ENCODE assay signal across 16 cellular contexts in genomic region chr3:5299146-5299545, GRCh38.
A peak's percentile ranks its signal among the peaks of the same experiment; 100 is the strongest.
DNase-seq lines count a peak whose midpoint lies in the region; ATAC-seq and TF ChIP-seq lines count a peak whose summit lies in the region.
"Had no signal": no experiment of that assay in that cellular context is flagged by ENCODE, and none has a peak within 500 bp of the region (broad histone marks: within the 10 kb centered on the region; RNA-seq: fewer than 3 reads in every experiment).

No MANE protein-coding gene starts in this region.

- H3K36me3 ChIP-seq in SK-N-SH (replicated peaks in 1 of 2; ENCODE audit: control insufficient read depth in 1 of 2, insufficient read depth in 2 of 2, low read length in 1 of 2) (no peaks in the 10 kb centered on the region), Karpas-422 (ENCODE audit: insufficient read depth, low read length) (no peaks in the 10 kb centered on the region), Peyer's patch (no peaks in the 10 kb centered on the region)
- H3K36me3 ChIP-seq: BLaER1 treated with 17β-estradiol and CSF1 and Interleukin-3, amounts not matched to agents 10 nM and 100 nM had no signal

- no peak for ATAC-seq in SK-N-SH treated with all-trans-retinoic acid at 6 μM for 48 hours
- ATAC-seq: CD8-positive, alpha-beta T cell; HepG2 had no signal

- H2AFZ ChIP-seq in SK-N-SH (ENCODE audit: low read depth), result peak overlapping the region; percentile 50; the same call in 1 of the 2 replicates
- H2AFZ ChIP-seq in Karpas-422 (ENCODE audit: low read length), result no peak overlapping the region
- H2AFZ ChIP-seq: GM23248 had no signal

- CTCF ChIA-PET in SK-N-SH (lab: Yijun Ruan, JAX), result no interaction called here
- CTCF ChIA-PET in activated naive CD4-positive, alpha-beta T cell treated with anti-CD3 and anti-CD28 coated beads for 36 hours (lab: Charles Lee), result interaction anchor here (0.5 kb wide), 1 partner anchor 62 kb away, joined by 3 read pairs; no protein-coding TSS in a partner anchor

- no peak overlapping the region for H3K4me3 Mint-ChIP-seq in activated naive CD4-positive, alpha-beta T cell treated with anti-CD3 and anti-CD28 coated beads for 36 hours
- H3K4me3 Mint-ChIP-seq: B cell; CD8-positive, alpha-beta T cell; IgD-negative memory B cell had no signal

- H3K27me3 Mint-ChIP-seq in activated naive CD4-positive, alpha-beta T cell treated with anti-CD3 and anti-CD28 coated beads for 36 hours (ENCODE audit: low read depth), result no peaks in the 10 kb centered on the region
- H3K27me3 Mint-ChIP-seq: B cell, IgD-negative memory B cell had no signal

- H3K9ac ChIP-seq in SK-N-SH (no peak overlapping the region), Karpas-422 (ENCODE audit: low read length) (no peak overlapping the region)
- H3K9ac ChIP-seq: BLaER1 treated with 17β-estradiol and CSF1 and Interleukin-3, amounts not matched to agents 10 nM and 100 nM; GM23248 had no signal

- no peak for TF ChIP-seq EP300 in SK-N-SH (IDR thresholded peaks at IDR 0.05; ENCODE audit: borderline replicate concordance in 1 of 2, low read depth in 1 of 2, low read length in 1 of 2)

- H3K9me3 ChIP-seq in SK-N-SH, result no peaks in the 10 kb centered on the region
- no peaks in the 10 kb centered on the region for H3K9me3 ChIP-seq in Karpas-422 (ENCODE audit: low read length)
- H3K9me3 ChIP-seq in Peyer's patch, result no peaks in the 10 kb centered on the region
- H3K9me3 ChIP-seq: BLaER1 treated with 17β-estradiol and CSF1 and Interleukin-3, amounts not matched to agents 10 nM and 100 nM had no signal

- H3K4me1 Mint-ChIP-seq in activated naive CD4-positive, alpha-beta T cell treated with anti-CD3 and anti-CD28 coated beads for 36 hours (ENCODE audit: low read depth), result peaks cover 6% of the 10 kb centered on the region

- H4K20me1 ChIP-seq in SK-N-SH (ENCODE audit: insufficient read depth), result no peaks in the 10 kb centered on the region
- H4K20me1 ChIP-seq in Karpas-422 (ENCODE audit: insufficient read depth, low read depth, low read length), result no peaks in the 10 kb centered on the region
- H4K20me1 ChIP-seq: BLaER1 treated with 17β-estradiol and CSF1 and Interleukin-3, amounts not matched to agents 10 nM and 100 nM had no signal

- peaks cover 7% of the 10 kb centered on the region for H3F3A ChIP-seq in SK-N-SH (replicated peaks; ENCODE audit: insufficient read depth)

- 42% methylated on average over 3 of the region's 3 CpGs for WGBS in SK-N-SH (ENCODE audit: low lambda C conversion rate)

- no peak overlapping the region for H3K27ac Mint-ChIP-seq in activated naive CD4-positive, alpha-beta T cell treated with anti-CD3 and anti-CD28 coated beads for 36 hours
- H3K27ac Mint-ChIP-seq: B cell; CD8-positive, alpha-beta T cell; IgD-negative memory B cell had no signal

- intact Hi-C loops in activated naive CD4-positive, alpha-beta T cell treated with anti-CD3 and anti-CD28 coated beads for 36 hours (cut with micrococcal nuclease), result loop anchor here (2.0 kb wide), 1 partner anchor 72 kb away; no protein-coding TSS in a partner anchor

- no peaks in the 10 kb centered on the region for H3K4me1 ChIP-seq in SK-N-SH (ENCODE audit: control insufficient read depth in 1 of 2, insufficient read depth in 2 of 2, low read depth in 1 of 2, low read length in 1 of 2)
- H3K4me1 ChIP-seq in Karpas-422 (ENCODE audit: low read length), result peaks cover 20% of the 10 kb centered on the region
- peaks cover 0 to 3% (median 0%) of the 10 kb centered on the region in 4 donors for H3K4me1 ChIP-seq in Peyer's patch

- no peaks in the 10 kb centered on the region for H3K36me3 Mint-ChIP-seq in activated naive CD4-positive, alpha-beta T cell treated with anti-CD3 and anti-CD28 coated beads for 36 hours (ENCODE audit: low read depth)
- H3K36me3 Mint-ChIP-seq: CD8-positive, alpha-beta T cell had no signal

- H3K4me2 ChIP-seq in SK-N-SH (no peak overlapping the region), Karpas-422 (ENCODE audit: low read depth, low read length, poor library complexity, severe bottlenecking) (peak overlapping the region; percentile 11)

- H3K4me3 ChIP-seq in SK-N-SH (ENCODE audit: low read depth in 2 of 2, low read length in 1 of 2), result no peak overlapping the region
- no peak overlapping the region for H3K4me3 ChIP-seq in Karpas-422 (ENCODE audit: low read length)
- H3K4me3 ChIP-seq in Peyer's patch, result no peak overlapping the region
- H3K4me3 ChIP-seq: BLaER1 treated with 17β-estradiol and CSF1 and Interleukin-3, amounts not matched to agents 10 nM and 100 nM; GM23248 had no signal

- no peaks in the 10 kb centered on the region for H3K79me2 ChIP-seq in SK-N-SH (ENCODE audit: insufficient read depth)
- H3K79me2 ChIP-seq in Karpas-422 (ENCODE audit: low read length), result no peaks in the 10 kb centered on the region

- H3K9me2 ChIP-seq in SK-N-SH (no peaks in the 10 kb centered on the region), Karpas-422 (replicated peaks; ENCODE audit: insufficient read depth, low read length) (no peaks in the 10 kb centered on the region)

- H3K27me3 ChIP-seq in SK-N-SH (ENCODE audit: insufficient read depth), result no peaks in the 10 kb centered on the region
- H3K27me3 ChIP-seq in Karpas-422 (ENCODE audit: low read length), result no peaks in the 10 kb centered on the region
- H3K27me3 ChIP-seq in Peyer's patch, result no peaks in the 10 kb centered on the region
- H3K27me3 ChIP-seq: BLaER1 treated with 17β-estradiol and CSF1 and Interleukin-3, amounts not matched to agents 10 nM and 100 nM had no signal

- no peak for TF ChIP-seq RAD21 in SK-N-SH (IDR thresholded peaks at IDR 0.05; ENCODE audit: low read length)

- POLR2A ChIA-PET in SK-N-SH (lab: Yijun Ruan, JAX), result no interaction called here

- TF ChIP-seq POLR2A in Peyer's patch (IDR thresholded peaks at IDR 0.05), result no peak

- DNase-seq in SK-N-SH (no peak), Karpas-422 (no peak), SW480 (ENCODE audit: low spot score) (peak; percentile 70), Kasumi-1 (lab: John Stamatoyannopoulos, UW) (no peak), Peyer's patch (no peak)
- no peak for DNase-seq in activated naive CD4-positive, alpha-beta T cell treated with anti-CD3 and anti-CD28 coated beads for 36 hours
- DNase-seq: CD8-positive, alpha-beta T cell; DMS79 treated with DMSO at 0.1 percent for 48 hours; GF-D8; GM23248; HCEC 1CT had no signal

- no peaks in the 10 kb centered on the region for H3K9me3 Mint-ChIP-seq in activated naive CD4-positive, alpha-beta T cell treated with anti-CD3 and anti-CD28 coated beads for 36 hours

- no peak overlapping the region for H3K27ac ChIP-seq in SK-N-SH (ENCODE audit: low read depth in 2 of 2, low read length in 1 of 2)
- peak overlapping the region; percentile 8; the same call in 1 of the 2 replicates for H3K27ac ChIP-seq in Karpas-422 (ENCODE audit: low read length)
- no peak overlapping the region for H3K27ac ChIP-seq in Peyer's patch
- H3K27ac ChIP-seq: BLaER1 treated with 17β-estradiol and CSF1 and Interleukin-3, amounts not matched to agents 10 nM and 100 nM; GM23248 had no signal

- no peak for TF ChIP-seq CTCF in SK-N-SH (IDR thresholded peaks at IDR 0.05)
- TF ChIP-seq CTCF in Peyer's patch (IDR thresholded peaks at IDR 0.05), result no peak

TF ChIP-seq in SK-N-SH, 30 proteins besides CTCF, POLR2A, EP300 and RAD21:
- TF ChIP-seq NFIC (IDR thresholded peaks at IDR 0.05; ENCODE audit: borderline replicate concordance), result no peak
- no peak for TF ChIP-seq MEF2A (IDR thresholded peaks at IDR 0.05; ENCODE audit: borderline replicate concordance, low read depth)
- no peak for TF ChIP-seq FOSL2 (IDR thresholded peaks at IDR 0.05; ENCODE audit: borderline replicate concordance, low read depth)
- no peak for TF ChIP-seq FOXJ3 (CRISPR knock-in tag; IDR thresholded peaks at IDR 0.05)

TF ChIP-seq in SK-N-SH treated with all-trans-retinoic acid at 6 μM for 48 hours, 23 proteins besides CTCF, POLR2A, EP300 and RAD21:
- TF ChIP-seq ARNTL (CRISPR knock-in tag; IDR thresholded peaks at IDR 0.05; ENCODE audit: borderline replicate concordance, low read depth) (no peak), BACH2 (CRISPR knock-in tag; IDR thresholded peaks at IDR 0.05; ENCODE audit: borderline replicate concordance) (no peak), TCF4 (CRISPR knock-in tag; IDR thresholded peaks at IDR 0.05; ENCODE audit: borderline replicate concordance) (no peak), TSHZ2 (CRISPR knock-in tag; IDR thresholded peaks at IDR 0.05) (no peak)
TF ChIP-seq in SK-N-SH treated with all-trans-retinoic acid at 6 μM for 48 hours: peak in this region for 0.
